Comparison of ENCODE assay signal across 27 cellular contexts in genomic region chr3:149635396-149635795, GRCh38.
"Had no signal": no experiment of that assay in that cellular context is flagged by ENCODE, and none has a peak within 500 bp of the region (broad histone marks: within the 10 kb centered on the region; RNA-seq: fewer than 3 reads in every experiment).

No MANE protein-coding gene starts in this region.

- H3K4me3 ChIP-seq: ascending aorta had no signal

- H3K27ac ChIP-seq: brain microvascular endothelial cell, VCaP had no signal

- DNase-seq: activated CD4-positive, alpha-beta memory T cell treated with anti-CD3 and anti-CD28 coated beads, Interleukin-2, amount 10 ng/mL, durations not matched to agents 7 days and 5 days; activated CD4-positive, alpha-beta T cell treated with anti-CD3 and anti-CD28 coated beads for 1 hour; activated CD4-positive, alpha-beta T cell treated with anti-CD3 and anti-CD28 coated beads for 4 hours; activated CD4-positive, alpha-beta T cell treated with anti-CD3 and anti-CD28 coated beads, Interleukin-2, amount 10 ng/mL, durations not matched to agents 7 days and 5 days; activated CD4-positive, alpha-beta T cell treated with anti-CD3 and anti-CD28 coated beads, Interleukin-2, amount 50 U/mL, for 4 hours; activated CD8-positive, alpha-beta memory T cell treated with anti-CD3 and anti-CD28 coated beads, Interleukin-2, amount 50 U/mL, for 48 hours; activated gamma-delta T cell; activated naive CD4-positive, alpha-beta T cell; activated naive CD4-positive, alpha-beta T cell treated with anti-CD3 and anti-CD28 coated beads, Interleukin-2, amount 10 ng/mL, durations not matched to agents 7 days and 5 days; activated naive CD8-positive, alpha-beta T cell treated with anti-CD3 and anti-CD28 coated beads, Interleukin-2, amount 10 ng/mL, durations not matched to agents 7 days and 5 days; activated T-cell treated with anti-CD3 and anti-CD28 coated beads for 4 hours; activated T-cell treated with anti-CD3 and anti-CD28 coated beads, Interleukin-2, amount 50 U/mL, for 24 hours; activated T-cell treated with anti-CD3 and anti-CD28 coated beads, Interleukin-2, amount 50 U/mL, for 72 hours; brain microvascular endothelial cell; cortex of kidney; dermis blood vessel endothelial cell; effector CD4-positive, alpha-beta T cell; effector memory CD8-positive, alpha-beta T cell; erythroblast; foreskin fibroblast; head of caudate nucleus; T-helper 2 cell had no signal

- ATAC-seq: activated naive CD4-positive, alpha-beta T cell treated with anti-CD3 and anti-CD28 coated beads, Interleukin-2, amount 50 U/mL, for 72 hours; activated T-cell treated with anti-CD3 and anti-CD28 coated beads, Interleukin-2, amount 50 U/mL, for 72 hours; effector memory CD8-positive, alpha-beta T cell; WTC11 had no signal

- H3K9me3 Mint-ChIP-seq: activated CD4-positive, alpha-beta memory T cell treated with anti-CD3 and anti-CD28 coated beads, Interleukin-2, amount 10 ng/mL, durations not matched to agents 7 days and 5 days; activated CD4-positive, alpha-beta T cell treated with anti-CD3 and anti-CD28 coated beads, Interleukin-2, amount 10 ng/mL, durations not matched to agents 7 days and 5 days; activated naive CD4-positive, alpha-beta T cell treated with anti-CD3 and anti-CD28 coated beads, Interleukin-2, amount 10 ng/mL, durations not matched to agents 7 days and 5 days; activated naive CD4-positive, alpha-beta T cell treated with anti-CD3 and anti-CD28 coated beads, Interleukin-2, amount 50 U/mL, for 72 hours; activated naive CD8-positive, alpha-beta T cell treated with anti-CD3 and anti-CD28 coated beads, Interleukin-2, amount 10 ng/mL, durations not matched to agents 7 days and 5 days; activated T-cell treated with anti-CD3 and anti-CD28 coated beads, Interleukin-2, amount 50 U/mL, for 24 hours; activated T-cell treated with anti-CD3 and anti-CD28 coated beads, Interleukin-2, amount 50 U/mL, for 72 hours; central memory CD8-positive, alpha-beta T cell; effector memory CD8-positive, alpha-beta T cell had no signal

- H3K27me3 ChIP-seq: ascending aorta, brain microvascular endothelial cell had no signal

- H3K27ac Mint-ChIP-seq: activated CD4-positive, alpha-beta memory T cell treated with anti-CD3 and anti-CD28 coated beads, Interleukin-2, amount 10 ng/mL, durations not matched to agents 7 days and 5 days; activated CD4-positive, alpha-beta T cell treated with anti-CD3 and anti-CD28 coated beads, Interleukin-2, amount 10 ng/mL, durations not matched to agents 7 days and 5 days; activated naive CD4-positive, alpha-beta T cell treated with anti-CD3 and anti-CD28 coated beads, Interleukin-2, amount 10 ng/mL, durations not matched to agents 7 days and 5 days; activated naive CD4-positive, alpha-beta T cell treated with anti-CD3 and anti-CD28 coated beads, Interleukin-2, amount 50 U/mL, for 72 hours; activated naive CD8-positive, alpha-beta T cell treated with anti-CD3 and anti-CD28 coated beads, Interleukin-2, amount 10 ng/mL, durations not matched to agents 7 days and 5 days; activated T-cell treated with anti-CD3 and anti-CD28 coated beads, Interleukin-2, amount 50 U/mL, for 24 hours; activated T-cell treated with anti-CD3 and anti-CD28 coated beads, Interleukin-2, amount 50 U/mL, for 72 hours; effector memory CD8-positive, alpha-beta T cell; WTC11 had no signal

- H3K9me3 ChIP-seq: ascending aorta had no signal

- H3K36me3 Mint-ChIP-seq: activated naive CD4-positive, alpha-beta T cell treated with anti-CD3 and anti-CD28 coated beads, Interleukin-2, amount 10 ng/mL, durations not matched to agents 7 days and 5 days; activated naive CD4-positive, alpha-beta T cell treated with anti-CD3 and anti-CD28 coated beads, Interleukin-2, amount 50 U/mL, for 72 hours; activated naive CD8-positive, alpha-beta T cell treated with anti-CD3 and anti-CD28 coated beads, Interleukin-2, amount 10 ng/mL, durations not matched to agents 7 days and 5 days had no signal

- H3K4me1 Mint-ChIP-seq: activated CD4-positive, alpha-beta memory T cell treated with anti-CD3 and anti-CD28 coated beads, Interleukin-2, amount 10 ng/mL, durations not matched to agents 7 days and 5 days; activated CD4-positive, alpha-beta T cell treated with anti-CD3 and anti-CD28 coated beads, Interleukin-2, amount 10 ng/mL, durations not matched to agents 7 days and 5 days; activated naive CD4-positive, alpha-beta T cell treated with anti-CD3 and anti-CD28 coated beads, Interleukin-2, amount 10 ng/mL, durations not matched to agents 7 days and 5 days; activated naive CD8-positive, alpha-beta T cell treated with anti-CD3 and anti-CD28 coated beads, Interleukin-2, amount 10 ng/mL, durations not matched to agents 7 days and 5 days; central memory CD8-positive, alpha-beta T cell had no signal

- H3K36me3 ChIP-seq: ascending aorta had no signal

- H3K4me3 Mint-ChIP-seq: activated CD4-positive, alpha-beta memory T cell treated with anti-CD3 and anti-CD28 coated beads, Interleukin-2, amount 10 ng/mL, durations not matched to agents 7 days and 5 days; activated CD4-positive, alpha-beta T cell treated with anti-CD3 and anti-CD28 coated beads, Interleukin-2, amount 10 ng/mL, durations not matched to agents 7 days and 5 days; activated naive CD4-positive, alpha-beta T cell treated with anti-CD3 and anti-CD28 coated beads, Interleukin-2, amount 10 ng/mL, durations not matched to agents 7 days and 5 days; activated naive CD8-positive, alpha-beta T cell treated with anti-CD3 and anti-CD28 coated beads, Interleukin-2, amount 10 ng/mL, durations not matched to agents 7 days and 5 days; activated T-cell treated with anti-CD3 and anti-CD28 coated beads, Interleukin-2, amount 50 U/mL, for 24 hours; activated T-cell treated with anti-CD3 and anti-CD28 coated beads, Interleukin-2, amount 50 U/mL, for 72 hours; central memory CD8-positive, alpha-beta T cell; effector memory CD8-positive, alpha-beta T cell; WTC11 had no signal
